28 cellular contexts compared by ENCODE assay signal in genomic region chr17:69130627-69131293, GRCh38. TPM values are rescaled to one million over a fixed set of nuclear protein-coding genes. Genes with fewer than 3 reads are reported as not detected.
"Had no signal": no experiment of that assay in that cellular context is flagged by ENCODE, and none has a peak within 500 bp of the region (broad histone marks: within the 10 kb centered on the region; RNA-seq: fewer than 3 reads in every experiment).

No MANE protein-coding gene starts in this region.

- H3K27ac Mint-ChIP-seq: activated CD4-positive, alpha-beta memory T cell treated with anti-CD3 and anti-CD28 coated beads, Interleukin-2, amount 10 ng/mL, durations not matched to agents 7 days and 5 days; activated CD4-positive, alpha-beta T cell treated with anti-CD3 and anti-CD28 coated beads, Interleukin-2, amount 10 ng/mL, durations not matched to agents 7 days and 5 days; activated naive CD8-positive, alpha-beta T cell; activated T-cell treated with anti-CD3 and anti-CD28 coated beads, Interleukin-2, amount 50 U/mL, for 24 hours; activated T-cell treated with anti-CD3 and anti-CD28 coated beads, Interleukin-2, amount 50 U/mL, for 72 hours; activated T-helper 17 cell treated with anti-CD3 and anti-CD28 coated beads, Interleukin-2, amount 50 U/mL, for 72 hours; effector memory CD8-positive, alpha-beta T cell had no signal

- H3K27me3 Mint-ChIP-seq: activated CD4-positive, alpha-beta memory T cell treated with anti-CD3 and anti-CD28 coated beads, Interleukin-2, amount 10 ng/mL, durations not matched to agents 7 days and 5 days; activated naive CD8-positive, alpha-beta T cell; activated T-cell treated with anti-CD3 and anti-CD28 coated beads, Interleukin-2, amount 50 U/mL, for 24 hours; activated T-helper 17 cell treated with anti-CD3 and anti-CD28 coated beads, Interleukin-2, amount 50 U/mL, for 72 hours; central memory CD8-positive, alpha-beta T cell had no signal

- ATAC-seq: activated T-cell treated with anti-CD3 and anti-CD28 coated beads, Interleukin-2, amount 50 U/mL, for 72 hours; activated T-helper 17 cell treated with anti-CD3 and anti-CD28 coated beads, Interleukin-2, amount 50 U/mL, for 72 hours; effector memory CD8-positive, alpha-beta T cell had no signal

- H3K27me3 ChIP-seq: brain microvascular endothelial cell, esophagus squamous epithelium had no signal

- H3K4me1 ChIP-seq: esophagus squamous epithelium had no signal

- DNase-seq: activated CD4-positive, alpha-beta memory T cell treated with anti-CD3 and anti-CD28 coated beads, Interleukin-2, amount 10 ng/mL, durations not matched to agents 7 days and 5 days; activated CD4-positive, alpha-beta T cell treated with anti-CD3 and anti-CD28 coated beads for 1 hour; activated CD4-positive, alpha-beta T cell treated with anti-CD3 and anti-CD28 coated beads for 4 hours; activated CD4-positive, alpha-beta T cell treated with anti-CD3 and anti-CD28 coated beads, Interleukin-2, amount 10 ng/mL, durations not matched to agents 7 days and 5 days; activated CD4-positive, alpha-beta T cell treated with anti-CD3 and anti-CD28 coated beads, Interleukin-2, amount 50 U/mL, for 4 hours; activated CD4-positive, CD25-positive, alpha-beta regulatory T cell; activated CD8-positive, alpha-beta memory T cell treated with anti-CD3 and anti-CD28 coated beads, Interleukin-2, amount 50 U/mL, for 48 hours; activated effector memory CD4-positive, alpha-beta T cell treated with Interleukin-2 at 50 U/mL for 16 hours; activated gamma-delta T cell treated with Interleukin-2 at 50 U/mL for 16 hours; activated naive CD4-positive, alpha-beta T cell treated with anti-CD3 and anti-CD28 coated beads, Interleukin-2, amount 50 U/mL, for 16 hours; activated naive CD4-positive, alpha-beta T cell treated with Interleukin-2 at 50 U/mL for 16 hours; activated T-cell treated with anti-CD3 and anti-CD28 coated beads for 4 hours; activated T-cell treated with anti-CD3 and anti-CD28 coated beads, Interleukin-2, amount 50 U/mL, for 24 hours; activated T-cell treated with anti-CD3 and anti-CD28 coated beads, Interleukin-2, amount 50 U/mL, for 72 hours; amniotic stem cell; anterior cingulate cortex; brain microvascular endothelial cell; dermis blood vessel endothelial cell; effector CD4-positive, alpha-beta T cell; effector memory CD8-positive, alpha-beta T cell; esophagus squamous epithelium; head of caudate nucleus; T-helper 2 cell had no signal

- H3K4me3 Mint-ChIP-seq: activated CD4-positive, alpha-beta memory T cell treated with anti-CD3 and anti-CD28 coated beads, Interleukin-2, amount 10 ng/mL, durations not matched to agents 7 days and 5 days; activated CD4-positive, alpha-beta T cell treated with anti-CD3 and anti-CD28 coated beads, Interleukin-2, amount 10 ng/mL, durations not matched to agents 7 days and 5 days; activated naive CD8-positive, alpha-beta T cell; activated T-cell treated with anti-CD3 and anti-CD28 coated beads, Interleukin-2, amount 50 U/mL, for 24 hours; activated T-cell treated with anti-CD3 and anti-CD28 coated beads, Interleukin-2, amount 50 U/mL, for 72 hours; activated T-helper 17 cell treated with anti-CD3 and anti-CD28 coated beads, Interleukin-2, amount 50 U/mL, for 72 hours; central memory CD8-positive, alpha-beta T cell; effector memory CD8-positive, alpha-beta T cell had no signal

- H3K9me3 ChIP-seq: esophagus squamous epithelium had no signal

- H3K4me3 ChIP-seq: coronary artery, esophagus squamous epithelium had no signal

- H3K36me3 ChIP-seq: brain microvascular endothelial cell had no signal

- H3K9me3 Mint-ChIP-seq: activated CD4-positive, alpha-beta memory T cell treated with anti-CD3 and anti-CD28 coated beads, Interleukin-2, amount 10 ng/mL, durations not matched to agents 7 days and 5 days; activated CD4-positive, alpha-beta T cell treated with anti-CD3 and anti-CD28 coated beads, Interleukin-2, amount 10 ng/mL, durations not matched to agents 7 days and 5 days; activated T-cell treated with anti-CD3 and anti-CD28 coated beads, Interleukin-2, amount 50 U/mL, for 24 hours; activated T-helper 17 cell treated with anti-CD3 and anti-CD28 coated beads, Interleukin-2, amount 50 U/mL, for 72 hours; central memory CD8-positive, alpha-beta T cell; effector memory CD8-positive, alpha-beta T cell had no signal

- H3K27ac ChIP-seq: brain microvascular endothelial cell, coronary artery, esophagus squamous epithelium had no signal

- H3K4me1 Mint-ChIP-seq: activated CD4-positive, alpha-beta memory T cell treated with anti-CD3 and anti-CD28 coated beads, Interleukin-2, amount 10 ng/mL, durations not matched to agents 7 days and 5 days; activated T-helper 17 cell treated with anti-CD3 and anti-CD28 coated beads, Interleukin-2, amount 50 U/mL, for 72 hours; central memory CD8-positive, alpha-beta T cell had no signal

RNA-seq across cellular contexts. Expression of gene ABCA6, which starts 10.9 kb away (rescaled TPM):
- total RNA-seq: astrocyte had no signal
